In genomic region chrX:94932278-94932965, GRCh38 we compare ENCODE assay signal across 23 cellular contexts.
A peak's percentile ranks its signal among the peaks of the same experiment; 100 is the strongest.
DNase-seq lines count a peak whose midpoint lies in the region; ATAC-seq and TF ChIP-seq lines count a peak whose summit lies in the region.
"Had no signal": no experiment of that assay in that cellular context is flagged by ENCODE, and none has a peak within 500 bp of the region (broad histone marks: within the 10 kb centered on the region; RNA-seq: fewer than 3 reads in every experiment).

No MANE protein-coding gene starts in this region.

- H3K27ac ChIP-seq in mammary epithelial cell (ENCODE audit: insufficient read depth, low read depth, low read length) = no peak overlapping the region
- H3K27ac ChIP-seq: 22Rv1, brain microvascular endothelial cell, HL-60, SJCRH30 had no signal

- POLR2A ChIA-PET in MCF 10A (lab: Yijun Ruan, JAX) = no interaction called here

- dilution Hi-C loops in mammary epithelial cell (cut with HindIII; ENCODE audit: low sequenced_read_pairs) = no loop called here

- ATAC-seq in HG02852 (IDR thresholded peaks at IDR 0.05; ENCODE audit: unreplicated experiment) (peak; percentile 76), esophagus mucosa (no peak)
- ATAC-seq: activated CD4-positive, alpha-beta T cell treated with anti-CD3 and anti-CD28 coated beads for 36 hours; stimulated activated naive CD8-positive, alpha-beta T cell treated with anti-CD3 and anti-CD28 coated beads, Interleukin-15, amount 100 ng/mL, for 72 hours had no signal

- H3K9me3 Mint-ChIP-seq in MCF 10A (ENCODE audit: unreplicated experiment) = no peaks in the 10 kb centered on the region
- H3K9me3 Mint-ChIP-seq: stimulated activated naive CD8-positive, alpha-beta T cell treated with anti-CD3 and anti-CD28 coated beads, Interleukin-15, amount 100 ng/mL, for 72 hours had no signal

- no peaks in the 10 kb centered on the region for H3K4me1 ChIP-seq in mammary epithelial cell (ENCODE audit: insufficient read depth, low read length)
- H3K4me1 ChIP-seq: SJCRH30 had no signal

- no peaks in the 10 kb centered on the region for H4K20me1 ChIP-seq in mammary epithelial cell (ENCODE audit: insufficient read depth, low read length)

- DNase-seq in MCF 10A (ENCODE audit: unreplicated experiment) (no peak), mammary epithelial cell (no peak), OCI-M1 (lab: John Stamatoyannopoulos, UW) (peak; percentile 1), AML-193 (lab: John Stamatoyannopoulos, UW) (no peak), SKM-1 treated with dmso at 0.1 percent for 144 hours (lab: John Stamatoyannopoulos, UW; ENCODE audit: unreplicated experiment) (no peak), GM10266 (ENCODE audit: extremely low spot score) (no peak)
- DNase-seq: activated CD4-positive, alpha-beta T cell treated with anti-CD3 and anti-CD28 coated beads for 36 hours; brain microvascular endothelial cell; CD4-positive, alpha-beta T cell; hippocampal formation; KG1; left cardiac atrium; NCI-H1436; NCI-H226; SJCRH30; stimulated activated CD4-positive, alpha-beta T cell treated with anti-CD3 and anti-CD28 coated beads, Interleukin-12 subunit alpha, Interleukin-12 subunit beta, amount 100 ng/mL, for 4 hours; stimulated activated naive CD8-positive, alpha-beta T cell treated with anti-CD3 and anti-CD28 coated beads, Interleukin-15, amount 100 ng/mL, for 72 hours; T1000 had no signal

- no peak overlapping the region for H3K9ac ChIP-seq in mammary epithelial cell (ENCODE audit: insufficient read depth, low read length)

- no peak for TF ChIP-seq CTCF in MCF 10A (IDR thresholded peaks at IDR 0.05; ENCODE audit: unreplicated experiment)
- no peak for TF ChIP-seq CTCF in mammary epithelial cell (conservative IDR thresholded peaks at IDR 0.05 in 1 of 2, IDR thresholded peaks at IDR 0.05 in 1 of 2; ENCODE audit: extremely low read depth in 1 of 2, insufficient read depth in 1 of 2, low read depth in 1 of 2, low read length in 2 of 2)
- TF ChIP-seq CTCF in GM10266 (IDR thresholded peaks at IDR 0.05; ENCODE audit: control insufficient read depth, insufficient read depth, low read depth, missing control alignments) = no peak

- H3K4me1 Mint-ChIP-seq in MCF 10A (ENCODE audit: insufficient read depth, unreplicated experiment) = peaks cover 8% of the 10 kb centered on the region
- H3K4me1 Mint-ChIP-seq: activated CD4-positive, alpha-beta T cell treated with anti-CD3 and anti-CD28 coated beads for 36 hours; activated naive CD4-positive, alpha-beta T cell treated with anti-CD3 and anti-CD28 coated beads, Interleukin-2, amount 50 U/mL, for 24 hours; stimulated activated naive CD8-positive, alpha-beta T cell treated with anti-CD3 and anti-CD28 coated beads, Interleukin-15, amount 100 ng/mL, for 72 hours had no signal

- no peaks in the 10 kb centered on the region for H3K36me3 ChIP-seq in mammary epithelial cell (ENCODE audit: insufficient read depth, low read length)
- H3K36me3 ChIP-seq: brain microvascular endothelial cell, SJCRH30 had no signal

- H3K27me3 Mint-ChIP-seq in MCF 10A (ENCODE audit: insufficient read depth, unreplicated experiment) = peaks cover 13% of the 10 kb centered on the region
- H3K27me3 Mint-ChIP-seq: activated CD4-positive, alpha-beta T cell treated with anti-CD3 and anti-CD28 coated beads for 36 hours; activated naive CD4-positive, alpha-beta T cell treated with anti-CD3 and anti-CD28 coated beads, Interleukin-2, amount 50 U/mL, for 24 hours; CD4-positive, alpha-beta T cell; stimulated activated naive CD8-positive, alpha-beta T cell treated with anti-CD3 and anti-CD28 coated beads, Interleukin-15, amount 100 ng/mL, for 72 hours had no signal

- CTCF ChIA-PET in MCF 10A (lab: Yijun Ruan, JAX) = no interaction called here
- CTCF ChIA-PET in mammary epithelial cell (lab: Charles Lee; ENCODE audit: low non-redundant PET) = no interaction called here

- in situ Hi-C loops in mammary epithelial cell (cut with MboI; ENCODE audit: low sequenced_read_pairs in 2 of 2) = no loop called here

- H3K27me3 ChIP-seq in mammary epithelial cell (ENCODE audit: insufficient read depth, low read length) = no peaks in the 10 kb centered on the region
- H3K27me3 ChIP-seq: brain microvascular endothelial cell, SJCRH30 had no signal

- intact Hi-C loops in MCF 10A (cut with micrococcal nuclease) = no loop called here
- intact Hi-C loops in mammary epithelial cell (cut with micrococcal nuclease) = no loop called here

- no peaks in the 10 kb centered on the region for H3K79me2 ChIP-seq in mammary epithelial cell (ENCODE audit: insufficient read depth, low read length)

- no TSS peak for BruUV-seq in MCF 10A (replicated peaks; lab: Mats Ljungman, UMichigan)
- BruUV-seq in mammary epithelial cell (replicated peaks; lab: Mats Ljungman, UMichigan) = no TSS peak

- H3K9me3 ChIP-seq in mammary epithelial cell (replicated peaks; ENCODE audit: insufficient read depth, low read length) = no peaks in the 10 kb centered on the region
- H3K9me3 ChIP-seq: SJCRH30 had no signal

- H3K4me2 ChIP-seq in mammary epithelial cell (ENCODE audit: insufficient read depth, low read depth, low read length) = no peak overlapping the region

- H2AFZ ChIP-seq in mammary epithelial cell (ENCODE audit: low read depth, low read length) = no peak overlapping the region

- H3K4me3 Mint-ChIP-seq in MCF 10A (ENCODE audit: unreplicated experiment) = peak overlapping the region; percentile 6
- H3K4me3 Mint-ChIP-seq: activated CD4-positive, alpha-beta T cell treated with anti-CD3 and anti-CD28 coated beads for 36 hours; activated naive CD4-positive, alpha-beta T cell treated with anti-CD3 and anti-CD28 coated beads, Interleukin-2, amount 50 U/mL, for 24 hours; CD4-positive, alpha-beta T cell; stimulated activated naive CD8-positive, alpha-beta T cell treated with anti-CD3 and anti-CD28 coated beads, Interleukin-15, amount 100 ng/mL, for 72 hours had no signal

- H3K36me3 Mint-ChIP-seq in MCF 10A (ENCODE audit: insufficient read depth, unreplicated experiment) = no peaks in the 10 kb centered on the region
- H3K36me3 Mint-ChIP-seq: activated naive CD4-positive, alpha-beta T cell treated with anti-CD3 and anti-CD28 coated beads, Interleukin-2, amount 50 U/mL, for 24 hours had no signal

- 53% methylated on average over 3 of the region's 3 CpGs for whole genome bisulfite sequencing in mammary epithelial cell (ENCODE audit: low coverage, missing lambda C conversion rate)

- no peak overlapping the region for H3K4me3 ChIP-seq in mammary epithelial cell (replicated peaks in 1 of 3; ENCODE audit: insufficient read depth in 1 of 3, low read depth in 2 of 3, low read length in 3 of 3)
- H3K4me3 ChIP-seq: SJCRH30 had no signal

- H3K27ac Mint-ChIP-seq in MCF 10A (ENCODE audit: low read depth, unreplicated experiment) = no peak overlapping the region
- H3K27ac Mint-ChIP-seq: activated CD4-positive, alpha-beta T cell treated with anti-CD3 and anti-CD28 coated beads for 36 hours; activated naive CD4-positive, alpha-beta T cell treated with anti-CD3 and anti-CD28 coated beads, Interleukin-2, amount 50 U/mL, for 24 hours; CD4-positive, alpha-beta T cell; stimulated activated naive CD8-positive, alpha-beta T cell treated with anti-CD3 and anti-CD28 coated beads, Interleukin-15, amount 100 ng/mL, for 72 hours had no signal
